ENCODE assay signal across 9 cellular contexts in the genomic region with DNA sequence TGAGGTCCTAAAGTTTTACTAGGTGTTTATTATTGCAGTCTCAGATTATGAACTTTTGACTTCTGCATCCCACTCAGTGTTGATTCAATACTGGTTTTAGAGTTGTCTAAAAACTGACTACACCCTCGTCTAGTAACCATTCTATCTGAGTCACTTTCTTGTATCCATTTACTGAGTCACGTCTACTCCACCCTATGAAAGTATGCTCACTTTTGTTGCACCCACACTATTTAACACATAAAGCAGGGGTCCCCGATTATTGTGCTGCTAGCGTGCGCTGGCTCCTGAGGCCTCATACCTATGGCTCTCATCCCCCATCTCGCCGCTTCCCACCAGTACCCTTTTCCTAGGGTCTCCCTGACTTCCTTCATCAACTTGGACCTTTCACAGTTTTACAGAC. TPM values are rescaled to one million over a fixed set of nuclear protein-coding genes. Genes with fewer than 3 reads are reported as not detected.
DNase-seq lines count a peak whose midpoint lies in the region; ATAC-seq and TF ChIP-seq lines count a peak whose summit lies in the region.
"Had no signal": no experiment of that assay in that cellular context is flagged by ENCODE, and none has a peak within 500 bp of the region (broad histone marks: within the 10 kb centered on the region; RNA-seq: fewer than 3 reads in every experiment).

No MANE protein-coding gene starts in this region.

- ATAC-seq in T-helper 17 cell (no peak), GM21367 (IDR thresholded peaks at IDR 0.05; ENCODE audit: unreplicated experiment) (no peak)

- no peaks in the 10 kb centered on the region for H3K9me3 ChIP-seq in T-helper 17 cell (ENCODE audit: control insufficient read depth, low read length, poor library complexity, severe bottlenecking)

- peak; percentile 13 for DNase-seq in activated naive CD4-positive, alpha-beta T cell treated with Interleukin-2 at 50 U/mL for 16 hours
- no peak for DNase-seq in activated naive CD4-positive, alpha-beta T cell (lab: John Stamatoyannopoulos, UW)
- DNase-seq in T-helper 17 cell (no peak), erythroblast (lab: John Stamatoyannopoulos, UW) (peak; percentile 41 to 61), stromal cell of bone marrow (ENCODE audit: low read depth) (peak; percentile 62), DMS153 (lab: John Stamatoyannopoulos, UW) (no peak), NCI-H1417 (lab: John Stamatoyannopoulos, UW) (no peak)
- DNase-seq: T1000 had no signal

- H3K4me3 Mint-ChIP-seq in T-helper 17 cell, result peak overlapping the region; percentile 92

- no peak for TF ChIP-seq POLR2A in erythroblast (IDR thresholded peaks at IDR 0.05; ENCODE audit: low read length)

- H3K36me3 Mint-ChIP-seq in T-helper 17 cell (ENCODE audit: low read depth), result peaks cover 7% of the 10 kb centered on the region

- H3K27ac Mint-ChIP-seq in T-helper 17 cell, result peak overlapping the region; percentile 97

- H3K27me3 Mint-ChIP-seq in T-helper 17 cell, result no peaks in the 10 kb centered on the region

- peaks cover 23% of the 10 kb centered on the region for H3K4me1 Mint-ChIP-seq in T-helper 17 cell

RNA-seq across cellular contexts. Expression of a gene that starts 2.0 kb away (rescaled TPM):
- total RNA-seq in T-helper 17 cell, result 10 to 100 TPM; 25.4 to 25.7 TPM

RNA-seq across cellular contexts. Expression of a gene that starts 32.4 kb away (rescaled TPM):
- 10 to 100 TPM; 17.7 to 24.7 TPM for total RNA-seq in T-helper 17 cell

Comparison
In these comparisons a context has a peak if more than half of its experiments do, and no peak if none do; other contexts are left out.
1. DNase-seq: peak in activated naive CD4-positive, alpha-beta T cell treated with Interleukin-2 at 50 U/mL for 16 hours (single experiment), erythroblast (2 of 2) and stromal cell of bone marrow (single experiment); none in activated naive CD4-positive, alpha-beta T cell (0 of 4), T-helper 17 cell (0 of 3), DMS153 (single experiment) and NCI-H1417 (0 of 3).